In genomic region chr1:218668151-218668550, GRCh38 we compare ENCODE assay signal across 14 cellular contexts.
DNase-seq lines count a peak whose midpoint lies in the region; ATAC-seq and TF ChIP-seq lines count a peak whose summit lies in the region.
"Had no signal": no experiment of that assay in that cellular context is flagged by ENCODE, and none has a peak within 500 bp of the region (broad histone marks: within the 10 kb centered on the region; RNA-seq: fewer than 3 reads in every experiment).

No MANE protein-coding gene starts in this region.

- H3K79me2 ChIP-seq in HCT116 (ENCODE audit: insufficient read depth, low read length): no peaks in the 10 kb centered on the region

- no peaks in the 10 kb centered on the region for H3K27me3 ChIP-seq in HCT116 (ENCODE audit: insufficient read depth, low read length)

- H3K4me3 ChIP-seq in HCT116 (replicated peaks in 1 of 2; ENCODE audit: low read depth in 1 of 2, low read length in 2 of 2) (no peak overlapping the region), fibroblast of the aortic adventitia (ENCODE audit: low read depth, low read length) (no peak overlapping the region)
- H3K4me3 ChIP-seq: GM23338 had no signal

- H3K9me3 Mint-ChIP-seq in nephron: peaks cover 9% of the 10 kb centered on the region
- H3K9me3 Mint-ChIP-seq in activated T-helper 17 cell treated with anti-CD3 and anti-CD28 coated beads, Interleukin-2, amount 50 U/mL, for 72 hours: peaks cover 6% of the 10 kb centered on the region
- H3K9me3 Mint-ChIP-seq: GM23338 had no signal

- no peak for ATAC-seq in HCT116
- no peak for ATAC-seq in activated T-helper 17 cell treated with anti-CD3 and anti-CD28 coated beads, Interleukin-2, amount 50 U/mL, for 72 hours (replicated peaks)
- ATAC-seq: GM23338, HepG2 had no signal

- no peaks in the 10 kb centered on the region for H3K9me2 ChIP-seq in HCT116 (ENCODE audit: insufficient read depth)

- H3K36me3 ChIP-seq in HCT116 (ENCODE audit: control insufficient read depth in 1 of 2, insufficient read depth in 2 of 2, low read length in 2 of 2): no peaks in the 10 kb centered on the region; a peak in 1 of 4 replicates

- no peak for TF ChIP-seq POLR2A in HCT116 (IDR thresholded peaks at IDR 0.05; ENCODE audit: borderline replicate concordance, extremely low read depth, insufficient read depth, insufficient read length)

- H4K20me1 ChIP-seq in HCT116 (ENCODE audit: insufficient read depth): no peaks in the 10 kb centered on the region

- RAD21 ChIA-PET in HCT116 (lab: Charles Lee; ENCODE audit: low non-redundant PET in 1 of 2, low total read pairs in 2 of 2, uncharacterized antibody in 2 of 2, unreplicated experiment in 2 of 2): no interaction called here

- CTCF ChIA-PET in HCT116 (lab: Charles Lee): no interaction called here

- no peak for DNase-seq in HCT116 (ENCODE audit: low read depth, low spot score)
- peak; percentile 55 for DNase-seq in amniotic epithelial cell (ENCODE audit: low read depth)
- peak; percentile 25 for DNase-seq in fibroblast of the aortic adventitia (ENCODE audit: low read depth)
- no peak for DNase-seq in GM10266 (ENCODE audit: extremely low spot score)
- no peak for DNase-seq in globus pallidus (ENCODE audit: low spot score)
- DNase-seq: C1 segment of cervical spinal cord; CD4-positive, alpha-beta T cell; DMS79; H7 had no signal

- no peak overlapping the region for H3K4me2 ChIP-seq in HCT116 (ENCODE audit: low read length)
- H3K4me2 ChIP-seq: GM23338 had no signal

- peaks cover 18 to 45% of the 10 kb centered on the region in 2 experiments for H3K4me1 ChIP-seq in HCT116 (ENCODE audit: control insufficient read depth in 1 of 2, insufficient read depth in 2 of 2, low read length in 2 of 2)

- TF ChIP-seq RAD21 in HCT116 (IDR thresholded peaks at IDR 0.05; ENCODE audit: low read depth): no peak

- POLR2A ChIA-PET in HCT116 (lab: Charles Lee): no interaction called here

- no TSS peak for BruUV-seq in HCT116 (replicated peaks; lab: Mats Ljungman, UMichigan)

- H3K4me1 Mint-ChIP-seq in nephron: peaks cover 38% of the 10 kb centered on the region
- no peaks in the 10 kb centered on the region for H3K4me1 Mint-ChIP-seq in activated T-helper 17 cell treated with anti-CD3 and anti-CD28 coated beads, Interleukin-2, amount 50 U/mL, for 72 hours
- H3K4me1 Mint-ChIP-seq: B cell, GM23338 had no signal

- H3K27me3 Mint-ChIP-seq in nephron (ENCODE audit: low read depth): no peaks in the 10 kb centered on the region
- no peaks in the 10 kb centered on the region for H3K27me3 Mint-ChIP-seq in activated T-helper 17 cell treated with anti-CD3 and anti-CD28 coated beads, Interleukin-2, amount 50 U/mL, for 72 hours
- H3K27me3 Mint-ChIP-seq: CD4-positive, alpha-beta T cell had no signal

- TF ChIP-seq CTCF in HCT116 (IDR thresholded peaks at IDR 0.05 in 2 of 3, conservative IDR thresholded peaks at IDR 0.05 in 1 of 3; ENCODE audit: borderline replicate concordance in 1 of 3, insufficient read depth in 1 of 3, low read depth in 2 of 3, low read length in 2 of 3) (no peak), fibroblast of the aortic adventitia (IDR thresholded peaks at IDR 0.05; ENCODE audit: insufficient read depth, low read length) (no peak), nephron (IDR thresholded peaks at IDR 0.05; ENCODE audit: unreplicated experiment in 3 of 3) (no peak), GM10266 (IDR thresholded peaks at IDR 0.05; ENCODE audit: control insufficient read depth, insufficient read depth, low read depth, missing control alignments) (no peak)

- intact Hi-C loops in HCT116 (cut with micrococcal nuclease): no loop called here

- H3K27ac ChIP-seq in HCT116 (ENCODE audit: low read depth, low read length): no peak overlapping the region

- H3K27ac Mint-ChIP-seq in nephron: peak overlapping the region; percentile 68 to 84 (median 71)
- H3K27ac Mint-ChIP-seq in activated T-helper 17 cell treated with anti-CD3 and anti-CD28 coated beads, Interleukin-2, amount 50 U/mL, for 72 hours: no peak overlapping the region
- H3K27ac Mint-ChIP-seq: B cell; CD4-positive, alpha-beta T cell; GM23338 had no signal

- no peak overlapping the region for H3K9ac ChIP-seq in HCT116 (ENCODE audit: low read length)

- no peaks in the 10 kb centered on the region; a peak in 1 of 4 replicates for H3K9me3 ChIP-seq in HCT116 (ENCODE audit: control insufficient read depth in 1 of 2, insufficient read depth in 1 of 2, low read depth in 1 of 2, low read length in 2 of 2)

- H2AFZ ChIP-seq in HCT116 (ENCODE audit: low read depth, low read length, poor library complexity, severe bottlenecking): peak overlapping the region; percentile 64
- H2AFZ ChIP-seq: GM23338 had no signal

- no peak overlapping the region for H3K4me3 Mint-ChIP-seq in nephron
- H3K4me3 Mint-ChIP-seq in activated T-helper 17 cell treated with anti-CD3 and anti-CD28 coated beads, Interleukin-2, amount 50 U/mL, for 72 hours: no peak overlapping the region
- H3K4me3 Mint-ChIP-seq: B cell; CD4-positive, alpha-beta T cell; GM23338 had no signal

- peaks cover 3% of the 10 kb centered on the region for H3K36me3 Mint-ChIP-seq in nephron (ENCODE audit: low read depth)
- no peaks in the 10 kb centered on the region for H3K36me3 Mint-ChIP-seq in activated T-helper 17 cell treated with anti-CD3 and anti-CD28 coated beads, Interleukin-2, amount 50 U/mL, for 72 hours (ENCODE audit: low read depth)

TF ChIP-seq in HCT116, 20 proteins besides CTCF, POLR2A, EP300 and RAD21:
- TF ChIP-seq TCF7L2 (IDR thresholded peaks at IDR 0.05; ENCODE audit: borderline replicate concordance, extremely low read depth, insufficient read depth, insufficient read length): no peak
- no peak for TF ChIP-seq SRF (IDR thresholded peaks at IDR 0.05; ENCODE audit: low read depth)
- TF ChIP-seq MAX (IDR thresholded peaks at IDR 0.05): no peak
TF ChIP-seq in HCT116: peak in this region for 0.

Comparison
In these comparisons a context has a peak if more than half of its experiments do, and no peak if none do; other contexts are left out.
1. DNase-seq: peak in amniotic epithelial cell (single experiment) and fibroblast of the aortic adventitia (single experiment); none in HCT116 (single experiment), GM10266 (single experiment) and globus pallidus (single experiment).